Comparison of ENCODE assay signal across 8 cellular contexts in genomic region chr2:98026292-98026691, GRCh38. TPM values are rescaled to one million over a fixed set of nuclear protein-coding genes. Genes with fewer than 3 reads are reported as not detected.
A peak's percentile ranks its signal among the peaks of the same experiment; 100 is the strongest.
DNase-seq lines count a peak whose midpoint lies in the region; ATAC-seq and TF ChIP-seq lines count a peak whose summit lies in the region.
"Had no signal": no experiment of that assay in that cellular context is flagged by ENCODE, and none has a peak within 500 bp of the region (broad histone marks: within the 10 kb centered on the region; RNA-seq: fewer than 3 reads in every experiment).

No MANE protein-coding gene starts in this region.

- peak overlapping the region; percentile 1 to 23 for H3K4me3 Mint-ChIP-seq in effector memory CD8-positive, alpha-beta T cell
- no peak overlapping the region for H3K4me3 Mint-ChIP-seq in activated naive CD4-positive, alpha-beta T cell treated with anti-CD3 and anti-CD28 coated beads for 36 hours

- H3K4me3 ChIP-seq in GM12864 (ENCODE audit: low read depth, low read length) (peak overlapping the region; percentile 33), psoas muscle (peak overlapping the region; percentile 45)

- TF ChIP-seq CTCF in GM12864 (IDR thresholded peaks at IDR 0.05; ENCODE audit: low read depth, low read length, missing control alignments) (no peak), psoas muscle (IDR thresholded peaks at IDR 0.05) (no peak)

- H3K9me3 Mint-ChIP-seq in effector memory CD8-positive, alpha-beta T cell: no peaks in the 10 kb centered on the region
- H3K9me3 Mint-ChIP-seq in activated naive CD4-positive, alpha-beta T cell treated with anti-CD3 and anti-CD28 coated beads for 36 hours: no peaks in the 10 kb centered on the region

- intact Hi-C loops in psoas muscle (cut with DNase I) (no loop called here), posterior cingulate gyrus (cut with DNase I) (no loop called here)
- intact Hi-C loops in activated naive CD4-positive, alpha-beta T cell treated with anti-CD3 and anti-CD28 coated beads for 36 hours (cut with micrococcal nuclease): no loop called here

- no peaks in the 10 kb centered on the region for H3K36me3 Mint-ChIP-seq in effector memory CD8-positive, alpha-beta T cell (ENCODE audit: insufficient read depth)
- no peaks in the 10 kb centered on the region for H3K36me3 Mint-ChIP-seq in activated naive CD4-positive, alpha-beta T cell treated with anti-CD3 and anti-CD28 coated beads for 36 hours (ENCODE audit: low read depth)

- H3K4me1 ChIP-seq in psoas muscle: peaks cover 24% of the 10 kb centered on the region

- WGBS in psoas muscle, 3 donors: 27 to 43% (median 30%) methylated on average over 5 of the region's 5 CpGs

- peak overlapping the region; percentile 50 for H3K27ac ChIP-seq in psoas muscle

- CTCF ChIA-PET in activated naive CD4-positive, alpha-beta T cell treated with anti-CD3 and anti-CD28 coated beads for 36 hours (lab: Charles Lee): no interaction called here

- peaks cover 6 to 21% of the 10 kb centered on the region in 2 donors for H3K27me3 Mint-ChIP-seq in effector memory CD8-positive, alpha-beta T cell
- H3K27me3 Mint-ChIP-seq in activated naive CD4-positive, alpha-beta T cell treated with anti-CD3 and anti-CD28 coated beads for 36 hours (ENCODE audit: low read depth): no peaks in the 10 kb centered on the region

- H3K27ac Mint-ChIP-seq in effector memory CD8-positive, alpha-beta T cell: peak overlapping the region in 1 of 2 donors; percentile 1
- H3K27ac Mint-ChIP-seq in activated naive CD4-positive, alpha-beta T cell treated with anti-CD3 and anti-CD28 coated beads for 36 hours: no peak overlapping the region

- H3K9me3 ChIP-seq in psoas muscle: no peaks in the 10 kb centered on the region

- no peak for ATAC-seq in effector memory CD8-positive, alpha-beta T cell (replicated peaks)
- ATAC-seq in psoas muscle: peak; percentile 40 to 71 (median 55)
- ATAC-seq in GM18519 (IDR thresholded peaks at IDR 0.05; ENCODE audit: low FRiP score, unreplicated experiment): no peak

- H3K27me3 ChIP-seq in psoas muscle (ENCODE audit: insufficient read depth in 3 of 3, low read length in 2 of 3): no peaks in the 10 kb centered on the region

- peaks cover 9 to 13% of the 10 kb centered on the region in 2 donors for H3K4me1 Mint-ChIP-seq in effector memory CD8-positive, alpha-beta T cell (ENCODE audit: low read depth in 2 of 2)
- H3K4me1 Mint-ChIP-seq in activated naive CD4-positive, alpha-beta T cell treated with anti-CD3 and anti-CD28 coated beads for 36 hours (ENCODE audit: low read depth): peaks cover 17% of the 10 kb centered on the region

- DNase-seq in GM12864 (ENCODE audit: low read depth) (no peak), MV-4-11 (lab: John Stamatoyannopoulos, UW) (peak; percentile 21), psoas muscle (no peak), posterior cingulate gyrus (no peak)
- DNase-seq in effector memory CD8-positive, alpha-beta T cell: no peak
- no peak for DNase-seq in activated naive CD4-positive, alpha-beta T cell treated with anti-CD3 and anti-CD28 coated beads for 36 hours
- DNase-seq: stimulated activated naive CD4-positive, alpha-beta T cell treated with Interleukin-2 at 50 U/mL for 16 hours had no signal

- no peaks in the 10 kb centered on the region for H3K36me3 ChIP-seq in psoas muscle (ENCODE audit: insufficient read depth in 1 of 2, low read depth in 1 of 2)

RNA-seq across cellular contexts. Expression of gene TMEM131, which starts 30.5 kb away (rescaled TPM):
- 10 to 100 TPM; 20.1 to 33.3 (median 27.0) TPM for total RNA-seq in psoas muscle
- 10 to 100 TPM in 1 of 3 donors, 1 to 10 TPM in 2; 7.7 to 16.3 (median 7.8) TPM for polyA plus RNA-seq in psoas muscle
- total RNA-seq in activated naive CD4-positive, alpha-beta T cell treated with anti-CD3 and anti-CD28 coated beads for 36 hours: 10 to 100 TPM; 18.5 to 19.2 TPM

Comparison
In these comparisons a context has a peak if more than half of its experiments do, and no peak if none do; other contexts are left out.
1. ATAC-seq: peak in psoas muscle (4 of 4); none in effector memory CD8-positive, alpha-beta T cell (single experiment) and GM18519 (single experiment).